In the genomic region with DNA sequence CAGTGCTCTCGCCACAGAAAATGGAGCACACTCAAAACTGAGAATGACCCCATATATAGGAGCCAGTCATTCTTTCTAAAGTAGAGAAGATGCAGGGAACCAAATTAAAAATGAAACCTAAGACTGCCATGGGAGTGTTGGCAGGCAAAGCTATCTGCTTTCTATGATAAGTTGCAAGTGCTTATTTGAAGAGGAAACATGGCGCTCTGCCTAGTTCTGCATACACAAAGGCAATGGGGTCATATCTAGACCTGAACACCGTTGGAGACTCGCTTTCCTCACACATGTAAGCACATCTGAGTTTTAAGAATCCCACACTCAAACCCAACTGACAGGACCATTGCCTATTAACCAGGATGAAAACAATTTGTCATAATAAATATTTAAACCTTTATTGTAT, we compare ENCODE assay signal across 22 cellular contexts.
A peak's percentile ranks its signal among the peaks of the same experiment; 100 is the strongest.
DNase-seq lines count a peak whose midpoint lies in the region; ATAC-seq and TF ChIP-seq lines count a peak whose summit lies in the region.
"Had no signal": no experiment of that assay in that cellular context is flagged by ENCODE, and none has a peak within 500 bp of the region (broad histone marks: within the 10 kb centered on the region; RNA-seq: fewer than 3 reads in every experiment).

No MANE protein-coding gene starts in this region.

- CTCF ChIA-PET in naive thymus-derived CD4-positive, alpha-beta T cell (lab: Charles Lee) = interaction anchor here (0.7 kb wide), 1 partner anchor 18 kb away, joined by 3 read pairs; no protein-coding TSS in a partner anchor

- no peaks in the 10 kb centered on the region for H3K36me3 ChIP-seq in naive thymus-derived CD4-positive, alpha-beta T cell (ENCODE audit: control insufficient read depth in 2 of 3, insufficient read depth in 3 of 3, low read length in 3 of 3)

- no peak for ATAC-seq in naive thymus-derived CD4-positive, alpha-beta T cell
- ATAC-seq in activated naive CD4-positive, alpha-beta T cell treated with anti-CD3 and anti-CD28 coated beads, Interleukin-2, amount 50 U/mL, for 72 hours = no peak
- ATAC-seq: stimulated activated naive CD8-positive, alpha-beta T cell treated with anti-CD3 and anti-CD28 coated beads, Interleukin-15, Interleukin-2, amounts not matched to agents 100 U/mL and 50 U/mL, for 24 hours had no signal

- H3K4me3 Mint-ChIP-seq in brain (peak overlapping the region in 1 of 5 experiments; percentile 36), nephron (no peak overlapping the region)
- no peak overlapping the region for H3K4me3 Mint-ChIP-seq in naive thymus-derived CD4-positive, alpha-beta T cell
- H3K4me3 Mint-ChIP-seq: activated CD4-positive, alpha-beta T cell treated with anti-CD3 and anti-CD28 coated beads, Interleukin-2, amount 10 ng/mL, durations not matched to agents 7 days and 5 days; activated naive CD8-positive, alpha-beta T cell treated with anti-CD3 and anti-CD28 coated beads for 36 hours; CD4-positive, alpha-beta T cell; H9; nephron progenitor cell; type B pancreatic cell had no signal

- intact Hi-C loops in naive thymus-derived CD4-positive, alpha-beta T cell (cut with micrococcal nuclease) = no loop called here

- POLR2A ChIA-PET in naive thymus-derived CD4-positive, alpha-beta T cell (lab: Charles Lee) = no interaction called here

- H3K9me3 Mint-ChIP-seq in brain (peaks cover 0 to 3% (median 0%) of the 10 kb centered on the region in 5 experiments), nephron (peaks cover 3% of the 10 kb centered on the region)
- peaks cover 0 to 3% (median 0%) of the 10 kb centered on the region in 11 donors for H3K9me3 Mint-ChIP-seq in naive thymus-derived CD4-positive, alpha-beta T cell
- H3K9me3 Mint-ChIP-seq in activated naive CD4-positive, alpha-beta T cell treated with anti-CD3 and anti-CD28 coated beads, Interleukin-2, amount 50 U/mL, for 72 hours = no peaks in the 10 kb centered on the region
- H3K9me3 Mint-ChIP-seq: activated CD4-positive, alpha-beta T cell treated with anti-CD3 and anti-CD28 coated beads, Interleukin-2, amount 10 ng/mL, durations not matched to agents 7 days and 5 days; activated naive CD8-positive, alpha-beta T cell treated with anti-CD3 and anti-CD28 coated beads for 36 hours; CD4-positive, alpha-beta T cell; H9; nephron progenitor cell; type B pancreatic cell had no signal

- H3K27me3 Mint-ChIP-seq in brain (peaks cover 3% of the 10 kb centered on the region), nephron (ENCODE audit: low read depth) (peaks cover 7% of the 10 kb centered on the region)
- H3K27me3 Mint-ChIP-seq in naive thymus-derived CD4-positive, alpha-beta T cell = peaks cover 13 to 52% (median 48%) of the 10 kb centered on the region in 5 donors
- H3K27me3 Mint-ChIP-seq: type B pancreatic cell had no signal

- H3K4me1 ChIP-seq in naive thymus-derived CD4-positive, alpha-beta T cell (ENCODE audit: control insufficient read depth in 2 of 2, insufficient read depth in 2 of 2, low read length in 2 of 2) = no peaks in the 10 kb centered on the region

- no peaks in the 10 kb centered on the region for H3K9me3 ChIP-seq in naive thymus-derived CD4-positive, alpha-beta T cell (ENCODE audit: control insufficient read depth in 2 of 3, low read length in 3 of 3)

- H3K4me1 Mint-ChIP-seq in brain (peaks cover 36% of the 10 kb centered on the region), nephron (peaks cover 28% of the 10 kb centered on the region)
- no peaks in the 10 kb centered on the region for H3K4me1 Mint-ChIP-seq in naive thymus-derived CD4-positive, alpha-beta T cell
- H3K4me1 Mint-ChIP-seq: activated CD4-positive, alpha-beta T cell treated with anti-CD3 and anti-CD28 coated beads, Interleukin-2, amount 10 ng/mL, durations not matched to agents 7 days and 5 days; activated naive CD8-positive, alpha-beta T cell treated with anti-CD3 and anti-CD28 coated beads for 36 hours had no signal

- H3K27ac Mint-ChIP-seq in brain (peak overlapping the region in 3 of 5 experiments; percentile 9 to 54 (median 36)), nephron (peak overlapping the region in 2 of 3 experiments; percentile 18 to 30)
- no peak overlapping the region for H3K27ac Mint-ChIP-seq in naive thymus-derived CD4-positive, alpha-beta T cell
- no peak overlapping the region for H3K27ac Mint-ChIP-seq in activated naive CD4-positive, alpha-beta T cell treated with anti-CD3 and anti-CD28 coated beads, Interleukin-2, amount 50 U/mL, for 72 hours
- H3K27ac Mint-ChIP-seq: activated CD4-positive, alpha-beta T cell treated with anti-CD3 and anti-CD28 coated beads, Interleukin-2, amount 10 ng/mL, durations not matched to agents 7 days and 5 days; activated naive CD8-positive, alpha-beta T cell treated with anti-CD3 and anti-CD28 coated beads for 36 hours; CD4-positive, alpha-beta T cell; H9; nephron progenitor cell; type B pancreatic cell had no signal

- no peaks in the 10 kb centered on the region for H3K36me3 Mint-ChIP-seq in brain
- H3K36me3 Mint-ChIP-seq in nephron (ENCODE audit: low read depth) = no peaks in the 10 kb centered on the region
- H3K36me3 Mint-ChIP-seq in naive thymus-derived CD4-positive, alpha-beta T cell = no peaks in the 10 kb centered on the region
- H3K36me3 Mint-ChIP-seq in activated naive CD4-positive, alpha-beta T cell treated with anti-CD3 and anti-CD28 coated beads, Interleukin-2, amount 50 U/mL, for 72 hours = no peaks in the 10 kb centered on the region
- H3K36me3 Mint-ChIP-seq: activated naive CD8-positive, alpha-beta T cell treated with anti-CD3 and anti-CD28 coated beads for 36 hours; type B pancreatic cell had no signal

- peaks cover 2% of the 10 kb centered on the region in 2 donors for H3K27me3 ChIP-seq in naive thymus-derived CD4-positive, alpha-beta T cell (ENCODE audit: control insufficient read depth in 2 of 2, insufficient read depth in 2 of 2, low read length in 2 of 2)

- no peak overlapping the region for H3K4me3 ChIP-seq in naive thymus-derived CD4-positive, alpha-beta T cell (ENCODE audit: low read length)
- H3K4me3 ChIP-seq: PC-9 had no signal

- TF ChIP-seq CTCF in brain (conservative IDR thresholded peaks at IDR 0.05) (no peak), nephron (IDR thresholded peaks at IDR 0.05; ENCODE audit: unreplicated experiment in 3 of 3) (no peak)

- DNase-seq in DMS153 treated with DMSO at 0.1 percent for 48 hours (lab: John Stamatoyannopoulos, UW; ENCODE audit: unreplicated experiment) (peak; percentile 19), NCI-H1092 treated with DMSO at 0.1 percent for 48 hours (lab: John Stamatoyannopoulos, UW) (peak; percentile 85), OCI-M1 (lab: John Stamatoyannopoulos, UW) (no peak), NCI-H2081 (lab: John Stamatoyannopoulos, UW) (no peak)
- DNase-seq in naive thymus-derived CD4-positive, alpha-beta T cell = no peak
- DNase-seq in activated naive CD4-positive, alpha-beta T cell treated with anti-CD3 and anti-CD28 coated beads, Interleukin-2, amount 50 U/mL, for 72 hours (ENCODE audit: low spot score in 2 of 2) = no peak
- DNase-seq: activated CD4-positive, alpha-beta T cell treated with anti-CD3 and anti-CD28 coated beads, Interleukin-2, amount 10 ng/mL, durations not matched to agents 7 days and 5 days; activated naive CD8-positive, alpha-beta T cell treated with anti-CD3 and anti-CD28 coated beads for 36 hours; caudate nucleus; CD4-positive, alpha-beta T cell; H9; hypothalamus; KBM-7; NCI-H774; nephron progenitor cell; PC-9; stimulated activated naive CD8-positive, alpha-beta T cell treated with anti-CD3 and anti-CD28 coated beads, Interleukin-15, Interleukin-2, amounts not matched to agents 100 U/mL and 50 U/mL, for 24 hours; T-helper 2 cell had no signal

- no peak overlapping the region for H3K27ac ChIP-seq in naive thymus-derived CD4-positive, alpha-beta T cell (ENCODE audit: low read depth, low read length)
- H3K27ac ChIP-seq: PC-9, VCaP had no signal

Comparison
In these comparisons a context has a peak if more than half of its experiments do, and no peak if none do; other contexts are left out.
1. DNase-seq: peak in DMS153 treated with DMSO at 0.1 percent for 48 hours (single experiment) and NCI-H1092 treated with DMSO at 0.1 percent for 48 hours (single experiment); none in OCI-M1 (single experiment), naive thymus-derived CD4-positive, alpha-beta T cell (0 of 9), activated naive CD4-positive, alpha-beta T cell treated with anti-CD3 and anti-CD28 coated beads, Interleukin-2, amount 50 U/mL, for 72 hours (0 of 2) and NCI-H2081 (0 of 2).
2. H3K27ac Mint-ChIP-seq: peak in brain (3 of 5) and nephron (2 of 3); none in naive thymus-derived CD4-positive, alpha-beta T cell (0 of 9) and activated naive CD4-positive, alpha-beta T cell treated with anti-CD3 and anti-CD28 coated beads, Interleukin-2, amount 50 U/mL, for 72 hours (0 of 2).